ENCODE assay signal across 36 cellular contexts in genomic region chr2:167126165-167126564, GRCh38.
"Had no signal": no experiment of that assay in that cellular context is flagged by ENCODE, and none has a peak within 500 bp of the region (broad histone marks: within the 10 kb centered on the region; RNA-seq: fewer than 3 reads in every experiment).

No MANE protein-coding gene starts in this region.

- H3K27me3 ChIP-seq: MG63 had no signal

- H3K27ac ChIP-seq: KMS-11 had no signal

- H3K9me3 ChIP-seq: MG63 had no signal

- H3K9ac ChIP-seq: KMS-11 had no signal

- H3K36me3 ChIP-seq: MG63 had no signal

- H3K4me2 ChIP-seq: KMS-11 had no signal

- H3K4me3 ChIP-seq: MG63 had no signal

- DNase-seq: Karpas-422, Kasumi-1, KG1, MG63, MM.1S, MV-4-11, NCI-H1048, NCI-H1092, NCI-H1092 treated with DMSO at 0.1 percent for 48 hours, NCI-H1105, NCI-H1105 treated with DMSO at 0.1 percent for 48 hours, NCI-H1417, NCI-H1417 treated with DMSO at 0.1 percent for 48 hours, NCI-H1436, NCI-H1436 treated with DMSO at 0.1 percent for 48 hours, NCI-H146, NCI-H1694, NCI-H1694 treated with DMSO at 0.1 percent for 48 hours, NCI-H187, NCI-H187 treated with DMSO at 0.1 percent for 48 hours, NCI-H1930, NCI-H2029, NCI-H2029 treated with DMSO at 0.1 percent for 48 hours, NCI-H2081, NCI-H2081 treated with DMSO at 0.1 percent for 48 hours, NCI-H2107, NCI-H2171, NCI-H2171 treated with DMSO at 0.1 percent for 48 hours, NCI-H2227 treated with DMSO at 0.1 percent for 48 hours, NCI-H226, NCI-H345, NCI-H446, NCI-H446 treated with DMSO at 0.1 percent for 48 hours, NCI-H510A, NCI-H510A treated with DMSO at 0.1 percent for 48 hours had no signal
